ENCODE assay signal across 9 cellular contexts in genomic region chr19:49613374-49613773, GRCh38. TPM values are rescaled to one million over a fixed set of nuclear protein-coding genes. Genes with fewer than 3 reads are reported as not detected.
DNase-seq lines count a peak whose midpoint lies in the region; ATAC-seq and TF ChIP-seq lines count a peak whose summit lies in the region.
"Had no signal": no experiment of that assay in that cellular context is flagged by ENCODE, and none has a peak within 500 bp of the region (broad histone marks: within the 10 kb centered on the region; RNA-seq: fewer than 3 reads in every experiment).

No MANE protein-coding gene starts in this region.

- H3K36me3 ChIP-seq in IMR-90 (ENCODE audit: control insufficient read depth, insufficient read depth, low read length) (peaks cover 46% of the 10 kb centered on the region), adrenal gland (replicated peaks in 1 of 2) (peaks cover 0 to 58% of the 10 kb centered on the region in 2 donors), mesodermal cell (ENCODE audit: control insufficient read depth, insufficient read depth, low read length) (peaks cover 89% of the 10 kb centered on the region)

- H3K4me1 Mint-ChIP-seq in CD4-positive, alpha-beta T cell (ENCODE audit: low read depth) = peaks cover 4% of the 10 kb centered on the region

- H3K4ac ChIP-seq in IMR-90 (ENCODE audit: low read depth, low read length) = peak overlapping the region; percentile 84; the same call in 1 of the 2 replicates

- peaks cover 83% of the 10 kb centered on the region for H3K36me3 Mint-ChIP-seq in CD4-positive, alpha-beta T cell (ENCODE audit: low read depth)

- no TSS peak for BruUV-seq in IMR-90 (replicated peaks; lab: Mats Ljungman, UMichigan)

- POLR2A ChIA-PET in CD4-positive, alpha-beta T cell (lab: Charles Lee) = no interaction called here
- POLR2A ChIA-PET in IMR-90 (lab: Charles Lee; ENCODE audit: unreplicated experiment) = no interaction called here

- no peak overlapping the region for H3K56ac ChIP-seq in IMR-90 (ENCODE audit: extremely low read depth, insufficient read depth, low read length)

- H3K9me3 ChIP-seq in CD4-positive, alpha-beta T cell (ENCODE audit: control insufficient read depth, low read length) = no peaks in the 10 kb centered on the region
- no peaks in the 10 kb centered on the region for H3K9me3 ChIP-seq in IMR-90 (ENCODE audit: control insufficient read depth, insufficient read depth, low read length)
- no peaks in the 10 kb centered on the region for H3K9me3 ChIP-seq in adrenal gland (replicated peaks in 1 of 3)
- no peaks in the 10 kb centered on the region for H3K9me3 ChIP-seq in mesodermal cell (ENCODE audit: control insufficient read depth, low read length)

- no peak for ATAC-seq in CD4-positive, alpha-beta T cell (ENCODE audit: poor library complexity)
- ATAC-seq in IMR-90 (ENCODE audit: low read depth) = no peak
- ATAC-seq in GM21528 (IDR thresholded peaks at IDR 0.05; ENCODE audit: low FRiP score, unreplicated experiment) = no peak
- ATAC-seq in left lobe of liver = no peak
- no peak for ATAC-seq in HG03460 (IDR thresholded peaks at IDR 0.05; ENCODE audit: unreplicated experiment)

- peak overlapping the region; percentile 82 for H3K23ac ChIP-seq in IMR-90 (ENCODE audit: low read depth, low read length)

- peaks cover 33 to 80% of the 10 kb centered on the region in 2 experiments for H3K79me1 ChIP-seq in IMR-90 (ENCODE audit: low read depth in 1 of 2, low read length in 2 of 2)

- intact Hi-C loops in CD4-positive, alpha-beta T cell (cut with DNase I, micrococcal nuclease) = no loop called here
- intact Hi-C loops in IMR-90 (cut with micrococcal nuclease) = no loop called here
- intact Hi-C loops in adrenal gland (cut with DNase I) = no loop called here

- no peak overlapping the region for H3K4me3 ChIP-seq in IMR-90 (ENCODE audit: insufficient read depth, low read depth, low read length)
- H3K4me3 ChIP-seq in adrenal gland = no peak overlapping the region
- no peak overlapping the region for H3K4me3 ChIP-seq in mesodermal cell (ENCODE audit: extremely low read depth, insufficient read depth, low read length, poor library complexity, severe bottlenecking)

- no peak overlapping the region for H3K9ac ChIP-seq in IMR-90 (ENCODE audit: low read depth, low read length)

- H3K9me3 Mint-ChIP-seq in CD4-positive, alpha-beta T cell = no peaks in the 10 kb centered on the region

- peak overlapping the region; percentile 73 for H3K27ac Mint-ChIP-seq in CD4-positive, alpha-beta T cell

- H2AK5ac ChIP-seq in IMR-90 (ENCODE audit: low read depth, low read length) = peak overlapping the region; percentile 88

- H3K27me3 ChIP-seq in CD4-positive, alpha-beta T cell (ENCODE audit: control insufficient read depth, insufficient read depth, low read length) = no peaks in the 10 kb centered on the region
- H3K27me3 ChIP-seq in IMR-90 (ENCODE audit: control insufficient read depth, insufficient read depth, low read length) = no peaks in the 10 kb centered on the region
- no peaks in the 10 kb centered on the region for H3K27me3 ChIP-seq in adrenal gland

- H3K4me1 ChIP-seq in IMR-90 (ENCODE audit: control insufficient read depth, insufficient read depth, low read length) = peaks cover 16% of the 10 kb centered on the region
- H3K4me1 ChIP-seq in adrenal gland (replicated peaks in 1 of 2) = peaks cover 14 to 19% of the 10 kb centered on the region in 2 donors
- H3K4me1 ChIP-seq in mesodermal cell (ENCODE audit: control insufficient read depth, insufficient read depth, low read length, poor library complexity, severe bottlenecking) = peaks cover 13% of the 10 kb centered on the region

- H4K8ac ChIP-seq in IMR-90 (ENCODE audit: low read depth in 2 of 2, low read length in 2 of 2) = peak overlapping the region in 1 of 2 experiments; percentile 36; a peak in 1 of 4 replicates

- H2BK15ac ChIP-seq in IMR-90 (ENCODE audit: low read depth, low read length) = peak overlapping the region; percentile 22; the same call in 1 of the 3 replicates

- DNase-seq in CD4-positive, alpha-beta T cell = no peak
- DNase-seq in IMR-90 (no peak), adrenal gland (peak; percentile 62 to 85 (median 82)), left lobe of liver (ENCODE audit: low spot score) (no peak), AML-193 (lab: John Stamatoyannopoulos, UW) (no peak)
- DNase-seq: NCI-H226 had no signal

- peaks cover 10% of the 10 kb centered on the region for H3K9me1 ChIP-seq in IMR-90 (ENCODE audit: insufficient read depth, low read length)

- no peaks in the 10 kb centered on the region for H3K27me3 Mint-ChIP-seq in CD4-positive, alpha-beta T cell

- H3K27ac ChIP-seq in CD4-positive, alpha-beta T cell (ENCODE audit: low read depth, low read length) = no peak overlapping the region
- H3K27ac ChIP-seq in IMR-90 (ENCODE audit: insufficient read depth, low read length) = no peak overlapping the region
- peak overlapping the region in 3 of 5 donors; percentile 49 to 71 (median 69) for H3K27ac ChIP-seq in adrenal gland
- H3K27ac ChIP-seq in mesodermal cell (ENCODE audit: low read depth, low read length, severe bottlenecking) = peak overlapping the region; percentile 51

- no peak overlapping the region for H3K18ac ChIP-seq in IMR-90 (ENCODE audit: low read depth, low read length)

- peak overlapping the region; percentile 25; the same call in 1 of the 2 replicates for H2BK120ac ChIP-seq in IMR-90 (ENCODE audit: low read depth, low read length)

- in situ Hi-C loops in IMR-90 (cut with MboI; ENCODE audit: low sequenced_read_pairs) = no loop called here

- peaks cover 38% of the 10 kb centered on the region for H4K20me1 ChIP-seq in IMR-90 (ENCODE audit: insufficient read depth, low read length)

- no peak for TF ChIP-seq POLR2A in IMR-90 (IDR thresholded peaks at IDR 0.05; ENCODE audit: low read depth, low read length)
- TF ChIP-seq POLR2A in adrenal gland (IDR thresholded peaks at IDR 0.05) = no peak

- CTCF ChIA-PET in CD4-positive, alpha-beta T cell (lab: Charles Lee) = no interaction called here
- CTCF ChIA-PET in IMR-90 (lab: Yijun Ruan, JAX) = no interaction called here

- H2BK20ac ChIP-seq in IMR-90 (ENCODE audit: low read depth, low read length) = peak overlapping the region; percentile 27; the same call in 1 of the 2 replicates

- TF ChIP-seq CTCF in CD4-positive, alpha-beta T cell (IDR thresholded peaks at IDR 0.05) = no peak
- TF ChIP-seq CTCF in IMR-90 (conservative IDR thresholded peaks at IDR 0.05; ENCODE audit: low read depth, low read length) (no peak), adrenal gland (IDR thresholded peaks at IDR 0.05) (no peak)

- H2AK9ac ChIP-seq in IMR-90 (replicated peaks; ENCODE audit: low read depth, low read length, poor library complexity) = peak overlapping the region; percentile 2

- peak overlapping the region; percentile 58; the same call in 1 of the 2 replicates for H4K91ac ChIP-seq in IMR-90 (ENCODE audit: insufficient read depth, low read depth, low read length)

- 87% methylated on average over 3 of the region's 4 CpGs; no CpG with 5 or more reads in 1 of the 2 experiments for WGBS in IMR-90 (ENCODE audit: extremely low coverage in 2 of 2, insufficient read length in 1 of 2), 2 experiments
- 38 to 59% (median 39%) methylated on average over 4 of the region's 4 CpGs for WGBS in adrenal gland, 4 donors
- 100% methylated on average over 4 of the region's 4 CpGs for WGBS in mesodermal cell (ENCODE audit: insufficient coverage in 2 of 2), 2 experiments

- H3K14ac ChIP-seq in IMR-90 (replicated peaks; ENCODE audit: low read depth, low read length) = peak overlapping the region; percentile 55

- TF ChIP-seq RAD21 in IMR-90 (IDR thresholded peaks at IDR 0.05; ENCODE audit: low read length) = no peak

- dilution Hi-C loops in IMR-90 (cut with HindIII; ENCODE audit: low sequenced_read_pairs, unreplicated experiment) = no loop called here

- H4K5ac ChIP-seq in IMR-90 (ENCODE audit: low read depth, low read length) = no peak overlapping the region

- no peak overlapping the region for H3K4me3 Mint-ChIP-seq in CD4-positive, alpha-beta T cell

- H2AFZ ChIP-seq in IMR-90 (replicated peaks; ENCODE audit: low read length, poor library complexity) = peak overlapping the region; percentile 1

- no peak overlapping the region for H3K4me2 ChIP-seq in IMR-90 (ENCODE audit: low read depth, low read length)

- peak overlapping the region; percentile 14 for H2BK5ac ChIP-seq in IMR-90 (ENCODE audit: low read depth, low read length, poor library complexity, severe bottlenecking)

RNA-seq across cellular contexts. Expression of gene PRR12, which starts 22.4 kb away (rescaled TPM):
- total RNA-seq in CD4-positive, alpha-beta T cell = 10 to 100 TPM; 41.7 to 42.2 TPM
- 0.28 and 0.36 TPM in 2 replicates for total RNA-seq in IMR-90 (2012; rRNA removed)
- polyA plus RNA-seq in IMR-90 (2012; rRNA removed) = 4.0 and 4.1 TPM in 2 replicates
- polyA plus RNA-seq in IMR-90 (2012; cell fraction: cytosol; rRNA removed) = 3.8 and 3.9 TPM in 2 replicates
- polyA plus RNA-seq in IMR-90 (2012; cell fraction: nucleus; rRNA removed; ENCODE audit: low replicate concordance) = 5.8 and 9.9 TPM in 2 replicates
- total RNA-seq in adrenal gland = 10 to 100 TPM; 14.3 to 39.3 (median 18.4) TPM
- 10 to 100 TPM in 1 of 3 donors, 1 to 10 TPM in 2; 4.2 to 49.8 (median 9.5) TPM for polyA plus RNA-seq in adrenal gland
- polyA plus RNA-seq in mesodermal cell (2013, experiment 1 of 2) = 23.4 TPM
- polyA plus RNA-seq in mesodermal cell (2013, experiment 2 of 2) = 18.2 TPM
- 10.5 TPM for total RNA-seq in left lobe of liver

RNA-seq across cellular contexts. Expression of gene RRAS, which starts 26.6 kb away (rescaled TPM):
- total RNA-seq in CD4-positive, alpha-beta T cell = 1 to 10 TPM; 4.2 to 4.7 TPM
- total RNA-seq in IMR-90 (2012; rRNA removed) (50.2 and 50.5 TPM in 2 replicates), adrenal gland (10 to 100 TPM; 20.4 to 77.9 (median 42.3) TPM), left lobe of liver (8.9 TPM)
- polyA plus RNA-seq in IMR-90 (2012; rRNA removed) (241 and 267 TPM in 2 replicates), adrenal gland (100 to 1,000 TPM in 2 of 3 donors, 10 to 100 TPM in 1; 21.9 to 180 (median 167) TPM)
- 277 and 456 TPM in 2 replicates for polyA plus RNA-seq in IMR-90 (2012; cell fraction: cytosol; rRNA removed)
- 108 and 251 TPM in 2 replicates for polyA plus RNA-seq in IMR-90 (2012; cell fraction: nucleus; rRNA removed; ENCODE audit: low replicate concordance)
- polyA plus RNA-seq in mesodermal cell (2013, experiment 1 of 2) = 103 TPM
- polyA plus RNA-seq in mesodermal cell (2013, experiment 2 of 2) = 83.2 TPM

RNA-seq across cellular contexts. Expression of gene SCAF1, which starts 28.6 kb away (rescaled TPM):
- 10 to 100 TPM; 30.6 to 34.8 TPM for total RNA-seq in CD4-positive, alpha-beta T cell
- total RNA-seq in IMR-90 (2012; rRNA removed) = 2.2 and 3.1 TPM in 2 replicates
- polyA plus RNA-seq in IMR-90 (2012; rRNA removed) = 14.6 and 14.8 TPM in 2 replicates
- 22.4 and 28.7 TPM in 2 replicates for polyA plus RNA-seq in IMR-90 (2012; cell fraction: cytosol; rRNA removed)
- 29.5 and 60.4 TPM in 2 replicates for polyA plus RNA-seq in IMR-90 (2012; cell fraction: nucleus; rRNA removed; ENCODE audit: low replicate concordance)
- total RNA-seq in adrenal gland = 10 to 100 TPM; 22.7 to 81.3 (median 50.6) TPM
- 10 to 100 TPM in 2 of 3 donors, 1 to 10 TPM in 1; 7.9 to 67.7 (median 27.1) TPM for polyA plus RNA-seq in adrenal gland
- 49.0 TPM for polyA plus RNA-seq in mesodermal cell (2013, experiment 1 of 2)
- 40.9 TPM for polyA plus RNA-seq in mesodermal cell (2013, experiment 2 of 2)
- 35.5 TPM for total RNA-seq in left lobe of liver

RNA-seq across cellular contexts. Expression of gene PRRG2, which starts 32.3 kb away (rescaled TPM):
- total RNA-seq in CD4-positive, alpha-beta T cell = under 1 TPM; 0.49 to 0.78 TPM
- total RNA-seq in IMR-90 (2012; rRNA removed) = under 0.01 and 0.54 TPM in 2 replicates
- 0.14 and 0.52 TPM in 2 replicates for polyA plus RNA-seq in IMR-90 (2012; rRNA removed)
- polyA plus RNA-seq in IMR-90 (2012; cell fraction: cytosol; rRNA removed) = 0.13 and 0.25 TPM in 2 replicates
- 0.15 and 0.25 TPM in 2 replicates for polyA plus RNA-seq in IMR-90 (2012; cell fraction: nucleus; rRNA removed; ENCODE audit: low replicate concordance)
- 1 to 10 TPM in 2 of 8 donors, under 1 TPM in 4, not detected in 2; 0.75 to 1.2 (median 0.89) TPM for total RNA-seq in adrenal gland
- polyA plus RNA-seq in adrenal gland = 1 to 10 TPM in 1 of 3 donors, under 1 TPM in 2; 0.33 to 1.2 (median 0.71) TPM
- 0.88 TPM for polyA plus RNA-seq in mesodermal cell (2013, experiment 1 of 2)
- polyA plus RNA-seq in mesodermal cell (2013, experiment 2 of 2) = 0.30 TPM
- 8.5 TPM for total RNA-seq in left lobe of liver

RNA-seq across cellular contexts. Expression of gene NOSIP, which starts 33.0 kb away (rescaled TPM):
- total RNA-seq in CD4-positive, alpha-beta T cell = 100 to 1,000 TPM; 202 to 203 TPM
- 118 and 130 TPM in 2 replicates for total RNA-seq in IMR-90 (2012; rRNA removed)
- 138 and 164 TPM in 2 replicates for polyA plus RNA-seq in IMR-90 (2012; rRNA removed)
- polyA plus RNA-seq in IMR-90 (2012; cell fraction: cytosol; rRNA removed) = 60.4 and 106 TPM in 2 replicates
- polyA plus RNA-seq in IMR-90 (2012; cell fraction: nucleus; rRNA removed; ENCODE audit: low replicate concordance) = 69.7 and 147 TPM in 2 replicates
- 10 to 100 TPM; 53.3 to 94.4 (median 60.7) TPM for total RNA-seq in adrenal gland
- polyA plus RNA-seq in adrenal gland = 100 to 1,000 TPM in 2 of 3 donors, 10 to 100 TPM in 1; 35.0 to 159 (median 145) TPM
- polyA plus RNA-seq in mesodermal cell (2013, experiment 1 of 2) = 65.4 TPM
- polyA plus RNA-seq in mesodermal cell (2013, experiment 2 of 2) = 56.2 TPM
- 29.1 TPM for total RNA-seq in left lobe of liver

Comparison
In these comparisons a context has a peak if more than half of its experiments do, and no peak if none do; other contexts are left out.
1. DNase-seq: peak in adrenal gland (7 of 7); none in CD4-positive, alpha-beta T cell (0 of 10), IMR-90 (single experiment), left lobe of liver (single experiment) and AML-193 (0 of 2).
2. H3K27ac ChIP-seq: peak in adrenal gland (3 of 5) and mesodermal cell (single experiment); none in CD4-positive, alpha-beta T cell (single experiment) and IMR-90 (single experiment).